In the genomic region with DNA sequence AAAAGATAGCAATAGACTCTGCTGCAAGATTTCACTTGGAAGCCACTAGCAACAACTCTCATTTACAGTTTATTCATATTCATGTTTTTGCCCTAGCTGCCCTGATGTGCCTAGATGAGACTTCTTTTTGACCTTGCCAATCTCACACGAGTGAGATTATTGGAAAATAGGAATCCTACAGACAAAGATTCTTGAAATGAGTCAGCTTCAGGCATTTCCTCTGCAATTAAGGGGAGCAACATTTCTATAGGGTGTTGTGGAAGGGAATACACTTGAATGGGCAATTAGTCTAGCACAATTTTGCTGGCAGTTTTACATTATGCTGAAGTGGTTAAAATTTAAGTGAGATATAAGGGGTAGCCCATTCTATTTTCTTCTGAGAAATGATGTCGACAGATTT, we compare ENCODE assay signal across 21 cellular contexts.
"Had no signal": no experiment of that assay in that cellular context is flagged by ENCODE, and none has a peak within 500 bp of the region (broad histone marks: within the 10 kb centered on the region; RNA-seq: fewer than 3 reads in every experiment).

No MANE protein-coding gene starts in this region.

- H3K4me3 Mint-ChIP-seq: activated CD4-positive, alpha-beta T cell treated with anti-CD3 and anti-CD28 coated beads, Interleukin-2, amount 10 ng/mL, durations not matched to agents 24 days and 14 days; activated CD8-positive, alpha-beta T cell treated with anti-CD3 and anti-CD28 coated beads, Interleukin-2, amount 10 ng/mL, durations not matched to agents 7 days and 5 days; activated naive CD4-positive, alpha-beta T cell treated with anti-CD3 and anti-CD28 coated beads, Interleukin-2, amount 10 ng/mL, durations not matched to agents 7 days and 5 days; activated naive CD8-positive, alpha-beta T cell treated with anti-CD3 and anti-CD28 coated beads, Interleukin-2, amount 50 U/mL, for 24 hours; naive B cell; neural crest cell; stimulated activated memory B cell treated with anti-CD40 and anti-IgM and Interleukin-4, amounts not matched to agents 10 μg/mL and 1 μg/mL and 100 μg/mL, for 72 hours; T-helper 1 cell treated with Interleukin-12 subunit alpha and Interleukin-12 subunit beta and Interleukin-4 antibody, amounts not matched to agents 30 μg/mL and 1 μg/mL, for 36 hours had no signal

- H3K9me3 Mint-ChIP-seq: activated CD4-positive, alpha-beta T cell treated with anti-CD3 and anti-CD28 coated beads, Interleukin-2, amount 10 ng/mL, durations not matched to agents 24 days and 14 days; activated naive CD4-positive, alpha-beta T cell treated with anti-CD3 and anti-CD28 coated beads, Interleukin-2, amount 10 ng/mL, durations not matched to agents 7 days and 5 days; activated naive CD8-positive, alpha-beta T cell treated with anti-CD3 and anti-CD28 coated beads, Interleukin-2, amount 50 U/mL, for 24 hours; T-helper 1 cell treated with Interleukin-12 subunit alpha and Interleukin-12 subunit beta and Interleukin-4 antibody, amounts not matched to agents 30 μg/mL and 1 μg/mL, for 36 hours had no signal

- H3K9me3 ChIP-seq: mucosa of descending colon, spleen, thyroid gland had no signal

- H3K27me3 ChIP-seq: brain microvascular endothelial cell, hepatocyte, spleen, thyroid gland had no signal

- H3K27me3 Mint-ChIP-seq: activated CD4-positive, alpha-beta T cell treated with anti-CD3 and anti-CD28 coated beads, Interleukin-2, amount 10 ng/mL, durations not matched to agents 24 days and 14 days; activated naive CD4-positive, alpha-beta T cell treated with anti-CD3 and anti-CD28 coated beads, Interleukin-2, amount 10 ng/mL, durations not matched to agents 7 days and 5 days; activated naive CD8-positive, alpha-beta T cell treated with anti-CD3 and anti-CD28 coated beads, Interleukin-2, amount 50 U/mL, for 24 hours; naive B cell; stimulated activated memory B cell treated with anti-CD40 and anti-IgM and Interleukin-4, amounts not matched to agents 10 μg/mL and 1 μg/mL and 100 μg/mL, for 72 hours had no signal

- ATAC-seq: activated CD8-positive, alpha-beta T cell treated with anti-CD3 and anti-CD28 coated beads, Interleukin-2, amount 10 ng/mL, durations not matched to agents 7 days and 5 days; activated naive CD8-positive, alpha-beta T cell treated with anti-CD3 and anti-CD28 coated beads, Interleukin-2, amount 50 U/mL, for 24 hours; mucosa of descending colon; stimulated activated memory B cell treated with anti-CD40 and anti-IgM and Interleukin-4, amounts not matched to agents 10 μg/mL and 1 μg/mL and 100 μg/mL, for 72 hours had no signal

- H3K79me2 ChIP-seq: hepatocyte had no signal

- H3K4me3 ChIP-seq: hepatocyte, mucosa of descending colon, spleen, thyroid gland had no signal

- H2AFZ ChIP-seq: hepatocyte had no signal

- H3K27ac ChIP-seq: brain microvascular endothelial cell, epithelial cell of prostate, hepatocyte, spleen, thyroid gland had no signal

- H3K36me3 Mint-ChIP-seq: activated naive CD4-positive, alpha-beta T cell treated with anti-CD3 and anti-CD28 coated beads, Interleukin-2, amount 10 ng/mL, durations not matched to agents 7 days and 5 days; naive B cell; stimulated activated memory B cell treated with anti-CD40 and anti-IgM and Interleukin-4, amounts not matched to agents 10 μg/mL and 1 μg/mL and 100 μg/mL, for 72 hours had no signal

- H3K27ac Mint-ChIP-seq: activated CD4-positive, alpha-beta T cell treated with anti-CD3 and anti-CD28 coated beads, Interleukin-2, amount 10 ng/mL, durations not matched to agents 24 days and 14 days; activated CD8-positive, alpha-beta T cell treated with anti-CD3 and anti-CD28 coated beads, Interleukin-2, amount 10 ng/mL, durations not matched to agents 7 days and 5 days; activated naive CD4-positive, alpha-beta T cell treated with anti-CD3 and anti-CD28 coated beads, Interleukin-2, amount 10 ng/mL, durations not matched to agents 7 days and 5 days; activated naive CD8-positive, alpha-beta T cell treated with anti-CD3 and anti-CD28 coated beads, Interleukin-2, amount 50 U/mL, for 24 hours; naive B cell; stimulated activated memory B cell treated with anti-CD40 and anti-IgM and Interleukin-4, amounts not matched to agents 10 μg/mL and 1 μg/mL and 100 μg/mL, for 72 hours; T-helper 1 cell treated with Interleukin-12 subunit alpha and Interleukin-12 subunit beta and Interleukin-4 antibody, amounts not matched to agents 30 μg/mL and 1 μg/mL, for 36 hours had no signal

- H3K4me2 ChIP-seq: hepatocyte had no signal

- DNase-seq: activated CD4-positive, alpha-beta T cell treated with anti-CD3 and anti-CD28 coated beads, Interleukin-2, amount 10 ng/mL, durations not matched to agents 24 days and 14 days; activated CD8-positive, alpha-beta T cell treated with anti-CD3 and anti-CD28 coated beads, Interleukin-2, amount 10 ng/mL, durations not matched to agents 7 days and 5 days; activated effector memory CD4-positive, alpha-beta T cell treated with Interleukin-2 at 50 U/mL for 16 hours; activated naive CD4-positive, alpha-beta T cell treated with anti-CD3 and anti-CD28 coated beads, Interleukin-2, amount 10 ng/mL, durations not matched to agents 7 days and 5 days; activated naive CD8-positive, alpha-beta T cell treated with anti-CD3 and anti-CD28 coated beads, Interleukin-2, amount 50 U/mL, for 24 hours; activated T-cell treated with anti-CD3 and anti-CD28 coated beads, Interleukin-2, amount 50 U/mL, for 48 hours; aorta; brain microvascular endothelial cell; effector memory CD4-positive, alpha-beta T cell; islet precursor cell; mucosa of descending colon; naive B cell; retina; spleen; stimulated activated CD4-positive, alpha-beta T cell treated with anti-CD3 and anti-CD28 coated beads, Interleukin-4, amount 100 ng/mL, for 4 hours; thyroid gland had no signal

- H3K4me1 ChIP-seq: spleen, thyroid gland had no signal

- H3K4me1 Mint-ChIP-seq: activated CD4-positive, alpha-beta T cell treated with anti-CD3 and anti-CD28 coated beads, Interleukin-2, amount 10 ng/mL, durations not matched to agents 24 days and 14 days; activated naive CD4-positive, alpha-beta T cell treated with anti-CD3 and anti-CD28 coated beads, Interleukin-2, amount 10 ng/mL, durations not matched to agents 7 days and 5 days; activated naive CD8-positive, alpha-beta T cell treated with anti-CD3 and anti-CD28 coated beads, Interleukin-2, amount 50 U/mL, for 24 hours; naive B cell; neural crest cell; stimulated activated memory B cell treated with anti-CD40 and anti-IgM and Interleukin-4, amounts not matched to agents 10 μg/mL and 1 μg/mL and 100 μg/mL, for 72 hours had no signal

- H3K36me3 ChIP-seq: brain microvascular endothelial cell, spleen, thyroid gland had no signal
